In the genomic region with DNA sequence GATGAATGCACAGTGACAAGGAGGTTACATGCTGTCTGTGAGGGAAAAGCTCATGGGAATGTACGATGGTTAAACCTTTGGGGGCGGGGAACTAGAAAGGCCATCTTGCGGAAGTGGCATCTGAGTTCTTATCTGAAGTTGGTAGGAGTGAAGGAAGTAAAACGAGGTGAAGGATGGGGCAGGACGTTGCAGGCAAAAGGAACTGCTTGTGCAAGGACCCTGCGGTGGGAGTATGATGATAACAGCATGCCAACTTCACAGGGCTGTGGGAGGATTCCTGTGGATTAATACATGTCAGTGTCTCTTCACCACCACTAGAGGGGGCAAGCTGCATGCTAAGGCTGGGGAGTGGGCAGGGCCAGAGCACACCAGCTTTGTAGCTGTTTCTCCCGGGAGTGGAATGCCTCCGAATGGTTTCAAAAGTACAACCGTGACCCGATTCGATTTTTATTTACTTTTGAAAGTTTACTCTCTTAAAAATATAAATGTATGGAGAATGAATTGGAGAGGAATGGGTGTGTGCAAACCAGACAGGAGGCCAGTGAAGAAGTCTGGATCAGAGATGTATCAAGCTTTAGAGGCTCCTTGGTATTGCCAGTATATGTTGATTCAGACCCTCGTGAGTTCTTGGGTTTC, we compare ENCODE assay signal across 8 cellular contexts.
DNase-seq lines count a peak whose midpoint lies in the region; ATAC-seq and TF ChIP-seq lines count a peak whose summit lies in the region.

No MANE protein-coding gene starts in this region.

- H3K27me3 Mint-ChIP-seq in CD8-positive, alpha-beta T cell (ENCODE audit: low read depth) = no peaks in the 10 kb centered on the region
- H3K27me3 Mint-ChIP-seq in activated CD4-positive, alpha-beta T cell treated with anti-CD3 and anti-CD28 coated beads, Interleukin-2, amount 10 ng/mL, durations not matched to agents 7 days and 5 days = no peaks in the 10 kb centered on the region
- H3K27me3 Mint-ChIP-seq in effector memory CD8-positive, alpha-beta T cell = no peaks in the 10 kb centered on the region
- H3K27me3 Mint-ChIP-seq in stimulated activated memory B cell treated with anti-CD40 and anti-IgM and Interleukin-4, amounts not matched to agents 10 μg/mL and 1 μg/mL and 100 μg/mL, for 72 hours = no peaks in the 10 kb centered on the region

- CTCF ChIA-PET in CD8-positive, alpha-beta T cell (lab: Charles Lee) = interaction anchor here (0.6 to 5.6 kb wide), 38 partner anchors 8 to 415 kb away, joined by 3 to 65 read pairs (median 4); a partner anchor contains a TSS
- CTCF ChIA-PET in activated CD4-positive, alpha-beta T cell treated with anti-CD3 and anti-CD28 coated beads, Interleukin-2, amount 10 ng/mL, durations not matched to agents 7 days and 5 days (lab: Charles Lee) = interaction anchor here (0.5 to 3.5 kb wide), 22 partner anchors 9 to 415 kb away, joined by 3 to 26 read pairs (median 4); a partner anchor contains a TSS

- H3K9me3 Mint-ChIP-seq in CD8-positive, alpha-beta T cell = no peaks in the 10 kb centered on the region
- no peaks in the 10 kb centered on the region for H3K9me3 Mint-ChIP-seq in activated CD4-positive, alpha-beta T cell treated with anti-CD3 and anti-CD28 coated beads, Interleukin-2, amount 10 ng/mL, durations not matched to agents 7 days and 5 days
- H3K9me3 Mint-ChIP-seq in effector memory CD8-positive, alpha-beta T cell = no peaks in the 10 kb centered on the region
- no peaks in the 10 kb centered on the region for H3K9me3 Mint-ChIP-seq in stimulated activated memory B cell treated with anti-CD40 and anti-IgM and Interleukin-4, amounts not matched to agents 10 μg/mL and 1 μg/mL and 100 μg/mL, for 72 hours

- peaks cover 34% of the 10 kb centered on the region for H3K4me1 Mint-ChIP-seq in CD8-positive, alpha-beta T cell (ENCODE audit: low read depth)
- H3K4me1 Mint-ChIP-seq in activated CD4-positive, alpha-beta T cell treated with anti-CD3 and anti-CD28 coated beads, Interleukin-2, amount 10 ng/mL, durations not matched to agents 7 days and 5 days = peaks cover 34% of the 10 kb centered on the region
- H3K4me1 Mint-ChIP-seq in effector memory CD8-positive, alpha-beta T cell (ENCODE audit: low read depth in 2 of 2) = peaks cover 10 to 12% of the 10 kb centered on the region in 2 donors
- peaks cover 14% of the 10 kb centered on the region for H3K4me1 Mint-ChIP-seq in stimulated activated memory B cell treated with anti-CD40 and anti-IgM and Interleukin-4, amounts not matched to agents 10 μg/mL and 1 μg/mL and 100 μg/mL, for 72 hours

- DNase-seq in CD8-positive, alpha-beta T cell = peak in 5 of 7 experiments; percentile 27 to 68 (median 56)
- DNase-seq in NCI-H510A (lab: John Stamatoyannopoulos, UW) = peak; percentile 1
- peak; percentile 68 for DNase-seq in activated CD4-positive, alpha-beta T cell treated with anti-CD3 and anti-CD28 coated beads, Interleukin-2, amount 10 ng/mL, durations not matched to agents 7 days and 5 days
- peak; percentile 40 to 47 (median 41) for DNase-seq in effector memory CD8-positive, alpha-beta T cell
- peak; percentile 75 for DNase-seq in midbrain (lab: John Stamatoyannopoulos, UW)

- peak overlapping the region; percentile 95 for H3K27ac Mint-ChIP-seq in CD8-positive, alpha-beta T cell
- peak overlapping the region; percentile 82 for H3K27ac Mint-ChIP-seq in activated CD4-positive, alpha-beta T cell treated with anti-CD3 and anti-CD28 coated beads, Interleukin-2, amount 10 ng/mL, durations not matched to agents 7 days and 5 days
- H3K27ac Mint-ChIP-seq in effector memory CD8-positive, alpha-beta T cell = peak overlapping the region; percentile 33 to 49
- no peak overlapping the region for H3K27ac Mint-ChIP-seq in stimulated activated memory B cell treated with anti-CD40 and anti-IgM and Interleukin-4, amounts not matched to agents 10 μg/mL and 1 μg/mL and 100 μg/mL, for 72 hours

- H3K4me3 ChIP-seq in CD8-positive, alpha-beta T cell (ENCODE audit: low read depth, low read length) = no peak overlapping the region

- H3K9me3 ChIP-seq in CD8-positive, alpha-beta T cell (ENCODE audit: low read length) = no peaks in the 10 kb centered on the region

- intact Hi-C loops in CD8-positive, alpha-beta T cell (cut with DNase I, micrococcal nuclease) = loop anchor here (1.0 to 5.0 kb wide), 4 partner anchors 148 to 415 kb away; a partner anchor contains a TSS

- POLR2A ChIA-PET in CD8-positive, alpha-beta T cell (lab: Charles Lee) = interaction anchor here (0.8 to 1.1 kb wide), 2 partner anchors 63 to 71 kb away, joined by 4 to 6 read pairs; no protein-coding TSS in a partner anchor
- POLR2A ChIA-PET in activated CD4-positive, alpha-beta T cell treated with anti-CD3 and anti-CD28 coated beads, Interleukin-2, amount 10 ng/mL, durations not matched to agents 7 days and 5 days (lab: Charles Lee) = no interaction called here

- no peaks in the 10 kb centered on the region for H3K27me3 ChIP-seq in CD8-positive, alpha-beta T cell (ENCODE audit: insufficient read depth, low read length)

- H3K36me3 Mint-ChIP-seq in CD8-positive, alpha-beta T cell = peaks cover 92% of the 10 kb centered on the region
- peaks cover 76% of the 10 kb centered on the region for H3K36me3 Mint-ChIP-seq in activated CD4-positive, alpha-beta T cell treated with anti-CD3 and anti-CD28 coated beads, Interleukin-2, amount 10 ng/mL, durations not matched to agents 7 days and 5 days (ENCODE audit: low read depth)
- peaks cover 84% of the 10 kb centered on the region for H3K36me3 Mint-ChIP-seq in effector memory CD8-positive, alpha-beta T cell (ENCODE audit: insufficient read depth)
- peaks cover 64% of the 10 kb centered on the region for H3K36me3 Mint-ChIP-seq in stimulated activated memory B cell treated with anti-CD40 and anti-IgM and Interleukin-4, amounts not matched to agents 10 μg/mL and 1 μg/mL and 100 μg/mL, for 72 hours

- peaks cover 28% of the 10 kb centered on the region for H3K4me1 ChIP-seq in CD8-positive, alpha-beta T cell (ENCODE audit: insufficient read depth, low read length)

- no peak overlapping the region for H3K27ac ChIP-seq in CD8-positive, alpha-beta T cell (ENCODE audit: low read depth, low read length)

- TF ChIP-seq CTCF in CD8-positive, alpha-beta T cell (IDR thresholded peaks at IDR 0.05) = peak; percentile 83

- peaks cover 82% of the 10 kb centered on the region for H3K36me3 ChIP-seq in CD8-positive, alpha-beta T cell (ENCODE audit: insufficient read depth, low read length)

- peak; percentile 95 for ATAC-seq in CD8-positive, alpha-beta T cell
- peak; percentile 87 for ATAC-seq in GM19324 (IDR thresholded peaks at IDR 0.05; ENCODE audit: low FRiP score, unreplicated experiment)
- ATAC-seq in HG03432 (IDR thresholded peaks at IDR 0.05; ENCODE audit: unreplicated experiment) = peak; percentile 96
- peak; percentile 99 for ATAC-seq in effector memory CD8-positive, alpha-beta T cell (replicated peaks)
- ATAC-seq in stimulated activated memory B cell treated with anti-CD40 and anti-IgM and Interleukin-4, amounts not matched to agents 10 μg/mL and 1 μg/mL and 100 μg/mL, for 72 hours = peak; percentile 88

- peak overlapping the region; percentile 47 for H3K4me3 Mint-ChIP-seq in CD8-positive, alpha-beta T cell
- H3K4me3 Mint-ChIP-seq in activated CD4-positive, alpha-beta T cell treated with anti-CD3 and anti-CD28 coated beads, Interleukin-2, amount 10 ng/mL, durations not matched to agents 7 days and 5 days = no peak overlapping the region
- H3K4me3 Mint-ChIP-seq in effector memory CD8-positive, alpha-beta T cell = no peak overlapping the region
- no peak overlapping the region for H3K4me3 Mint-ChIP-seq in stimulated activated memory B cell treated with anti-CD40 and anti-IgM and Interleukin-4, amounts not matched to agents 10 μg/mL and 1 μg/mL and 100 μg/mL, for 72 hours

Comparison
In these comparisons a context has a peak if more than half of its experiments do, and no peak if none do; other contexts are left out.
1. DNase-seq: peak in every context shown above with its lines; median percentile 75 in midbrain; 68 in activated CD4-positive, alpha-beta T cell treated with anti-CD3 and anti-CD28 coated beads, Interleukin-2, amount 10 ng/mL, durations not matched to agents 7 days and 5 days; 56 in CD8-positive, alpha-beta T cell; 41 in effector memory CD8-positive, alpha-beta T cell; 1 in NCI-H510A.